In the genomic region with DNA sequence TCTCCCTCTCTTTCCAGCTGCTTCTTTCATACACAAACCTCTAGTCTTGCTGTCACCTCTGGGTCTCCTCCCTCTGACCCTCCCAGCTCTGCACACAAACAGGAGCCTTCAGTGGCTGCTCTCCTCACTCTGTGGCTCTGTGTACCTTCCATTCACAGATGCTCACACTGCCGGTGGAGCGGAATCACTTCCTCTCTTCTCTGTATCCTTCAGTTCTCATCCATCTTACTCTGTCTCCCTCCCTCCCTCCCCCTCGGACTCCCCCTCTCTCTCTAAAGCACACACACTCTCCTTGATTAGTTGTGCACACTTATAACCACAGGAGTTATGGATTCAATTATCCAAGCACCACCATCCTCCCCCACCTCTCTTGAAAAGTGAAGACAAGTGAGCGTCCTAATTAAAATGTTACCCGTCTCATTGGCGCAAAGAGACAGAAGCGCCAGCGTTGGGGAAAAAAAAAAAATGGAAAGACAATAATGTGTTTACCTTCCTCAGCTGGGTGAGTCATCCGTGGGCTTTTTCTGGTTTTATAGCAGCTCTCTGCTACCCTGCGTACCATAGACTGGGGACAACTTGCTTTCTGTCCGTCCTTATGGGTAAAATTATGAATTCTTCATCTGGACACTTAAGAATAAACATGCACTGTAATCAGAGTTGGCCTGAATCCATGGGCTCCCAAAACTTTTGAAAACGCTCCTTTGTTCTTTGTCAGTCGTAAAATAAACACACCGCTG, we compare ENCODE assay signal across 25 cellular contexts.
DNase-seq lines count a peak whose midpoint lies in the region; ATAC-seq and TF ChIP-seq lines count a peak whose summit lies in the region.
"Had no signal": no experiment of that assay in that cellular context is flagged by ENCODE, and none has a peak within 500 bp of the region (broad histone marks: within the 10 kb centered on the region; RNA-seq: fewer than 3 reads in every experiment).

No MANE protein-coding gene starts in this region.

- H3K36me3 Mint-ChIP-seq in activated CD4-positive, alpha-beta T cell treated with anti-CD3 and anti-CD28 coated beads, Interleukin-2, amount 10 ng/mL, durations not matched to agents 24 days and 14 days (ENCODE audit: low read depth) = no peaks in the 10 kb centered on the region
- H3K36me3 Mint-ChIP-seq in osteocyte (ENCODE audit: unreplicated experiment) = no peaks in the 10 kb centered on the region
- H3K36me3 Mint-ChIP-seq: activated naive CD4-positive, alpha-beta T cell treated with anti-CD3 and anti-CD28 coated beads, Interleukin-2, amount 50 U/mL, for 72 hours; natural killer cell; stimulated activated effector memory CD8-positive, alpha-beta T cell treated with anti-CD3 and anti-CD28 coated beads, Interleukin-12 subunit alpha, Interleukin-12 subunit beta, amount 100 ng/mL, for 72 hours had no signal

- TF ChIP-seq POLR2A in esophagus muscularis mucosa (IDR thresholded peaks at IDR 0.05; ENCODE audit: low read depth) = no peak

- H3K27me3 Mint-ChIP-seq in activated CD4-positive, alpha-beta T cell treated with anti-CD3 and anti-CD28 coated beads, Interleukin-2, amount 10 ng/mL, durations not matched to agents 24 days and 14 days = no peaks in the 10 kb centered on the region
- no peaks in the 10 kb centered on the region for H3K27me3 Mint-ChIP-seq in osteocyte (ENCODE audit: unreplicated experiment)
- H3K27me3 Mint-ChIP-seq: dendritic cell treated with granulocyte-macrophage colony-stimulating factor and Interleukin-4, amounts not matched to agents 40 ng/mL and 50 ng/mL, for 4 days had no signal

- no peak overlapping the region for H3K4me3 Mint-ChIP-seq in activated CD4-positive, alpha-beta T cell treated with anti-CD3 and anti-CD28 coated beads, Interleukin-2, amount 10 ng/mL, durations not matched to agents 24 days and 14 days
- H3K4me3 Mint-ChIP-seq in osteocyte (ENCODE audit: unreplicated experiment) = no peak overlapping the region
- H3K4me3 Mint-ChIP-seq: activated CD8-positive, alpha-beta T cell treated with anti-CD3 and anti-CD28 coated beads, Interleukin-2, amount 10 ng/mL, durations not matched to agents 7 days and 5 days; dendritic cell treated with granulocyte-macrophage colony-stimulating factor and Interleukin-4, amounts not matched to agents 40 ng/mL and 50 ng/mL, for 4 days; GM23338; natural killer cell; stimulated activated effector memory CD8-positive, alpha-beta T cell treated with anti-CD3 and anti-CD28 coated beads, Interleukin-12 subunit alpha, Interleukin-12 subunit beta, amount 100 ng/mL, for 72 hours; T-helper 1 cell treated with Interleukin-12 subunit alpha and Interleukin-12 subunit beta and Interleukin-4 antibody, amounts not matched to agents 30 μg/mL and 1 μg/mL, for 36 hours had no signal

- H3K27me3 ChIP-seq in esophagus muscularis mucosa = no peaks in the 10 kb centered on the region
- H3K27me3 ChIP-seq: pancreas, Peyer's patch, upper lobe of right lung had no signal

- no peak overlapping the region for H3K27ac Mint-ChIP-seq in activated CD4-positive, alpha-beta T cell treated with anti-CD3 and anti-CD28 coated beads, Interleukin-2, amount 10 ng/mL, durations not matched to agents 24 days and 14 days
- peak overlapping the region; percentile 62 for H3K27ac Mint-ChIP-seq in osteocyte (ENCODE audit: unreplicated experiment)
- H3K27ac Mint-ChIP-seq: activated CD8-positive, alpha-beta T cell treated with anti-CD3 and anti-CD28 coated beads, Interleukin-2, amount 10 ng/mL, durations not matched to agents 7 days and 5 days; activated naive CD4-positive, alpha-beta T cell treated with anti-CD3 and anti-CD28 coated beads, Interleukin-2, amount 50 U/mL, for 72 hours; dendritic cell treated with granulocyte-macrophage colony-stimulating factor and Interleukin-4, amounts not matched to agents 40 ng/mL and 50 ng/mL, for 4 days; GM23338; natural killer cell; stimulated activated effector memory CD8-positive, alpha-beta T cell treated with anti-CD3 and anti-CD28 coated beads, Interleukin-12 subunit alpha, Interleukin-12 subunit beta, amount 100 ng/mL, for 72 hours; T-helper 1 cell treated with Interleukin-12 subunit alpha and Interleukin-12 subunit beta and Interleukin-4 antibody, amounts not matched to agents 30 μg/mL and 1 μg/mL, for 36 hours had no signal

- H3K36me3 ChIP-seq in esophagus muscularis mucosa = no peaks in the 10 kb centered on the region
- H3K36me3 ChIP-seq: pancreas, Peyer's patch, upper lobe of right lung had no signal

- H3K4me3 ChIP-seq in esophagus muscularis mucosa = no peak overlapping the region
- H3K4me3 ChIP-seq: GM23338, pancreas, Peyer's patch, upper lobe of right lung had no signal

- whole genome bisulfite sequencing in esophagus muscularis mucosa = 47% methylated on average over 14 of the region's 14 CpGs

- no peak for TF ChIP-seq EP300 in esophagus muscularis mucosa (IDR thresholded peaks at IDR 0.05)

- no peaks in the 10 kb centered on the region for H3K9me3 ChIP-seq in esophagus muscularis mucosa
- H3K9me3 ChIP-seq: pancreas, Peyer's patch, upper lobe of right lung had no signal

- peaks cover 0 to 11% (median 1%) of the 10 kb centered on the region in 4 donors for H3K4me1 ChIP-seq in esophagus muscularis mucosa
- H3K4me1 ChIP-seq: pancreas, Peyer's patch, upper lobe of right lung had no signal

- no peaks in the 10 kb centered on the region for H3K9me3 Mint-ChIP-seq in activated CD4-positive, alpha-beta T cell treated with anti-CD3 and anti-CD28 coated beads, Interleukin-2, amount 10 ng/mL, durations not matched to agents 24 days and 14 days
- H3K9me3 Mint-ChIP-seq in osteocyte (ENCODE audit: unreplicated experiment) = no peaks in the 10 kb centered on the region
- H3K9me3 Mint-ChIP-seq: dendritic cell treated with granulocyte-macrophage colony-stimulating factor and Interleukin-4, amounts not matched to agents 40 ng/mL and 50 ng/mL, for 4 days; T-helper 1 cell treated with Interleukin-12 subunit alpha and Interleukin-12 subunit beta and Interleukin-4 antibody, amounts not matched to agents 30 μg/mL and 1 μg/mL, for 36 hours had no signal

- no peak overlapping the region for H3K27ac ChIP-seq in esophagus muscularis mucosa (replicated peaks in 1 of 4)
- H3K27ac ChIP-seq: pancreas, Peyer's patch, upper lobe of right lung had no signal

- ATAC-seq in GM18870 (IDR thresholded peaks at IDR 0.05; ENCODE audit: unreplicated experiment) = no peak
- ATAC-seq: activated CD8-positive, alpha-beta T cell treated with anti-CD3 and anti-CD28 coated beads, Interleukin-2, amount 10 ng/mL, durations not matched to agents 7 days and 5 days; activated naive CD4-positive, alpha-beta T cell treated with anti-CD3 and anti-CD28 coated beads, Interleukin-2, amount 50 U/mL, for 72 hours; GM23338; natural killer cell; right cardiac atrium; stimulated activated effector memory CD8-positive, alpha-beta T cell treated with anti-CD3 and anti-CD28 coated beads, Interleukin-12 subunit alpha, Interleukin-12 subunit beta, amount 100 ng/mL, for 72 hours; upper lobe of right lung had no signal

- TF ChIP-seq CTCF in esophagus muscularis mucosa (IDR thresholded peaks at IDR 0.05) (no peak), osteocyte (IDR thresholded peaks at IDR 0.05) (no peak)

- intact Hi-C loops in activated CD4-positive, alpha-beta T cell treated with anti-CD3 and anti-CD28 coated beads, Interleukin-2, amount 10 ng/mL, durations not matched to agents 24 days and 14 days (cut with micrococcal nuclease) = no loop called here
- intact Hi-C loops in esophagus muscularis mucosa (cut with DNase I) = no loop called here

- peak; percentile 2 for DNase-seq in activated CD4-positive, alpha-beta T cell treated with anti-CD3 and anti-CD28 coated beads, Interleukin-2, amount 10 ng/mL, durations not matched to agents 24 days and 14 days
- no peak for DNase-seq in activated CD4-positive, alpha-beta T cell treated with anti-CD3 and anti-CD28 coated beads, Interleukin-2, amount 50 U/mL, for 48 hours
- DNase-seq in esophagus muscularis mucosa (ENCODE audit: extremely low spot score) (peak; percentile 84), osteocyte (ENCODE audit: extremely low spot score, unreplicated experiment) (peak; percentile 34), NCI-H2227 treated with DMSO at 0.1 percent for 48 hours (lab: John Stamatoyannopoulos, UW) (no peak), hippocampal formation (lab: John Stamatoyannopoulos, UW) (no peak), RKO (ENCODE audit: low spot score) (no peak)
- DNase-seq: 8988T; activated CD4-positive, CD25-positive, alpha-beta regulatory T cell treated with anti-CD3 and anti-CD28 coated beads, Interleukin-2, amount 50 U/mL, for 72 hours; activated CD8-positive, alpha-beta T cell treated with anti-CD3 and anti-CD28 coated beads, Interleukin-2, amount 10 ng/mL, durations not matched to agents 7 days and 5 days; activated T-cell treated with anti-CD3 and anti-CD28 coated beads for 4 hours; natural killer cell; NCI-H146; NCI-H524; pancreas; Peyer's patch; right cardiac atrium; stimulated activated CD4-positive, alpha-beta T cell treated with anti-CD3 and anti-CD28 coated beads, Interleukin-4, amount 100 ng/mL, for 1 hour; upper lobe of right lung had no signal

- no peaks in the 10 kb centered on the region for H3K4me1 Mint-ChIP-seq in activated CD4-positive, alpha-beta T cell treated with anti-CD3 and anti-CD28 coated beads, Interleukin-2, amount 10 ng/mL, durations not matched to agents 24 days and 14 days
- H3K4me1 Mint-ChIP-seq in osteocyte (ENCODE audit: unreplicated experiment) = peaks cover 32% of the 10 kb centered on the region
- H3K4me1 Mint-ChIP-seq: GM23338; natural killer cell; stimulated activated effector memory CD8-positive, alpha-beta T cell treated with anti-CD3 and anti-CD28 coated beads, Interleukin-12 subunit alpha, Interleukin-12 subunit beta, amount 100 ng/mL, for 72 hours had no signal

Comparison
In these comparisons a context has a peak if more than half of its experiments do, and no peak if none do; other contexts are left out.
1. DNase-seq: peak in activated CD4-positive, alpha-beta T cell treated with anti-CD3 and anti-CD28 coated beads, Interleukin-2, amount 10 ng/mL, durations not matched to agents 24 days and 14 days (single experiment), esophagus muscularis mucosa (single experiment) and osteocyte (single experiment); none in activated CD4-positive, alpha-beta T cell treated with anti-CD3 and anti-CD28 coated beads, Interleukin-2, amount 50 U/mL, for 48 hours (0 of 2), NCI-H2227 treated with DMSO at 0.1 percent for 48 hours (single experiment), hippocampal formation (0 of 2) and RKO (single experiment).